ENCODE assay signal across 19 cellular contexts in genomic region chr2:173630425-173631122, GRCh38.
DNase-seq lines count a peak whose midpoint lies in the region; ATAC-seq, FAIRE-seq and TF ChIP-seq lines count a peak whose summit lies in the region.
"Had no signal": no experiment of that assay in that cellular context is flagged by ENCODE, and none has a peak within 500 bp of the region (broad histone marks: within the 10 kb centered on the region; RNA-seq: fewer than 3 reads in every experiment).

No MANE protein-coding gene starts in this region.

- H3K27me3 ChIP-seq in SK-N-SH (ENCODE audit: insufficient read depth) (no peaks in the 10 kb centered on the region), endodermal cell (ENCODE audit: control insufficient read depth, insufficient read depth, low read length, poor library complexity, severe bottlenecking) (no peaks in the 10 kb centered on the region), transverse colon (no peaks in the 10 kb centered on the region)
- H3K27me3 ChIP-seq: gastroesophageal sphincter, thyroid gland had no signal

- POLR2A ChIA-PET in SK-N-SH (lab: Yijun Ruan, JAX): no interaction called here

- H3K27ac ChIP-seq in SK-N-SH (ENCODE audit: low read depth in 2 of 2, low read length in 1 of 2): no peak overlapping the region
- H3K27ac ChIP-seq in endodermal cell (ENCODE audit: low read depth, low read length): peak overlapping the region; percentile 66
- H3K27ac ChIP-seq in transverse colon: peak overlapping the region; percentile 5 to 45 (median 20)
- H3K27ac ChIP-seq: C4-2B, thyroid gland had no signal

- H3K36me3 Mint-ChIP-seq in endodermal cell (ENCODE audit: low read depth) (no peaks in the 10 kb centered on the region), nephron progenitor cell (ENCODE audit: low read depth) (peaks cover 23% of the 10 kb centered on the region)
- H3K36me3 Mint-ChIP-seq: activated naive CD8-positive, alpha-beta T cell treated with anti-CD3 and anti-CD28 coated beads for 36 hours had no signal

- WGBS in SK-N-SH (ENCODE audit: low lambda C conversion rate): 85% methylated on average over 8 of the region's 8 CpGs
- WGBS in endodermal cell (ENCODE audit: insufficient coverage in 1 of 2, insufficient read length in 1 of 2), 2 experiments: 59 to 87% methylated on average over 5 to 6 of the region's 8 CpGs
- WGBS in transverse colon (ENCODE audit: low coverage in 1 of 2), 2 donors: 70 to 75% methylated on average over 7 to 8 of the region's 8 CpGs

- ATAC-seq in SK-N-SH treated with all-trans-retinoic acid at 6 μM for 48 hours (no peak), GM19467 (IDR thresholded peaks at IDR 0.05; ENCODE audit: unreplicated experiment) (no peak)
- ATAC-seq: activated T-cell treated with anti-CD3 and anti-CD28 coated beads, Interleukin-2, amount 50 U/mL, for 72 hours; gastroesophageal sphincter; naive thymus-derived CD8-positive, alpha-beta T cell had no signal

- no peaks in the 10 kb centered on the region for H3K9me3 Mint-ChIP-seq in endodermal cell
- peaks cover 23% of the 10 kb centered on the region for H3K9me3 Mint-ChIP-seq in nephron progenitor cell
- H3K9me3 Mint-ChIP-seq: activated naive CD8-positive, alpha-beta T cell treated with anti-CD3 and anti-CD28 coated beads for 36 hours; activated T-cell treated with anti-CD3 and anti-CD28 coated beads, Interleukin-2, amount 50 U/mL, for 72 hours had no signal

- H4K20me1 ChIP-seq in SK-N-SH (ENCODE audit: insufficient read depth): no peaks in the 10 kb centered on the region

- CTCF ChIA-PET in SK-N-SH (lab: Yijun Ruan, JAX): interaction anchor here (1.0 kb wide), 1 partner anchor 253 kb away, joined by 4 read pairs; no protein-coding TSS in a partner anchor

- H3K4me1 Mint-ChIP-seq in endodermal cell: peaks cover 4% of the 10 kb centered on the region
- H3K4me1 Mint-ChIP-seq in nephron progenitor cell: peaks cover 51% of the 10 kb centered on the region
- H3K4me1 Mint-ChIP-seq: activated naive CD8-positive, alpha-beta T cell treated with anti-CD3 and anti-CD28 coated beads for 36 hours; naive thymus-derived CD8-positive, alpha-beta T cell had no signal

- H3K27ac Mint-ChIP-seq in endodermal cell: no peak overlapping the region
- H3K27ac Mint-ChIP-seq in nephron progenitor cell: peak overlapping the region; percentile 98
- H3K27ac Mint-ChIP-seq: activated naive CD8-positive, alpha-beta T cell treated with anti-CD3 and anti-CD28 coated beads for 36 hours; activated T-cell treated with anti-CD3 and anti-CD28 coated beads, Interleukin-2, amount 50 U/mL, for 72 hours; naive thymus-derived CD8-positive, alpha-beta T cell had no signal

- TF ChIP-seq RAD21 in SK-N-SH (IDR thresholded peaks at IDR 0.05; ENCODE audit: low read length): no peak

- H2AFZ ChIP-seq in SK-N-SH (ENCODE audit: low read depth): peak overlapping the region; percentile 31; the same call in 1 of the 2 replicates

- H3K79me2 ChIP-seq in SK-N-SH (ENCODE audit: insufficient read depth): no peaks in the 10 kb centered on the region

- no peak overlapping the region for H3K4me3 Mint-ChIP-seq in endodermal cell
- peak overlapping the region; percentile 52 for H3K4me3 Mint-ChIP-seq in nephron progenitor cell
- H3K4me3 Mint-ChIP-seq: activated naive CD8-positive, alpha-beta T cell treated with anti-CD3 and anti-CD28 coated beads for 36 hours; activated T-cell treated with anti-CD3 and anti-CD28 coated beads, Interleukin-2, amount 50 U/mL, for 72 hours; naive thymus-derived CD8-positive, alpha-beta T cell had no signal

- H3K4me3 ChIP-seq in SK-N-SH (ENCODE audit: low read depth in 2 of 2, low read length in 1 of 2): no peak overlapping the region
- no peak overlapping the region for H3K4me3 ChIP-seq in endodermal cell (ENCODE audit: low read length)
- no peak overlapping the region for H3K4me3 ChIP-seq in transverse colon
- H3K4me3 ChIP-seq: gastroesophageal sphincter, thyroid gland had no signal

- H3K9ac ChIP-seq in SK-N-SH (no peak overlapping the region), endodermal cell (ENCODE audit: extremely low read depth, low read length, poor library complexity, severe bottlenecking) (no peak overlapping the region)

- in situ Hi-C loops in transverse colon (cut with MboI; ENCODE audit: low pct_ligation_motif_present in 1 of 4, low pct_unique_long_range_greater_than_20kb in 1 of 4, low sequenced_read_pairs in 3 of 4): no loop called here

- TF ChIP-seq EP300 in SK-N-SH (IDR thresholded peaks at IDR 0.05; ENCODE audit: borderline replicate concordance in 1 of 2, low read depth in 1 of 2, low read length in 1 of 2) (no peak), transverse colon (IDR thresholded peaks at IDR 0.05; ENCODE audit: low read depth) (no peak)

- H3K4me2 ChIP-seq in SK-N-SH: no peak overlapping the region

- no peak for FAIRE-seq in frontal cortex (lab: Jason Lieb, UNC)

- no peak for DNase-seq in SK-N-SH
- no peak for DNase-seq in endodermal cell
- no peak for DNase-seq in nephron progenitor cell
- no peak for DNase-seq in transverse colon
- DNase-seq in frontal cortex (ENCODE audit: low spot score in 2 of 2): no peak
- DNase-seq in NOMO-1 treated with DMSO at 0.1 percent for 48 hours (lab: John Stamatoyannopoulos, UW; ENCODE audit: unreplicated experiment): no peak
- DNase-seq: 8988T; activated CD4-positive, alpha-beta T cell treated with anti-CD3 and anti-CD28 coated beads, Interleukin-2, amount 50 U/mL, for 48 hours; activated naive CD8-positive, alpha-beta T cell treated with anti-CD3 and anti-CD28 coated beads for 36 hours; activated T-cell treated with anti-CD3 and anti-CD28 coated beads, Interleukin-2, amount 50 U/mL, for 72 hours; DMS153; naive thymus-derived CD8-positive, alpha-beta T cell; NCI-H526; stimulated activated CD4-positive, alpha-beta T cell treated with anti-CD3 and anti-CD28 coated beads, Interleukin-4, amount 100 ng/mL, for 1 hour; thyroid gland had no signal

- H3K4me1 ChIP-seq in SK-N-SH (ENCODE audit: control insufficient read depth in 1 of 2, insufficient read depth in 2 of 2, low read depth in 1 of 2, low read length in 1 of 2) (no peaks in the 10 kb centered on the region), endodermal cell (ENCODE audit: control insufficient read depth, insufficient read depth, low read length) (no peaks in the 10 kb centered on the region), transverse colon (no peaks in the 10 kb centered on the region)
- H3K4me1 ChIP-seq: gastroesophageal sphincter, thyroid gland had no signal

- intact Hi-C loops in transverse colon (cut with DNase I; ENCODE audit: low total_unique reads): no loop called here

- no peaks in the 10 kb centered on the region for H3K9me2 ChIP-seq in SK-N-SH

- no peaks in the 10 kb centered on the region; the same call in 1 of the 2 replicates for H3K9me3 ChIP-seq in SK-N-SH
- no peaks in the 10 kb centered on the region for H3K9me3 ChIP-seq in endodermal cell (ENCODE audit: control insufficient read depth, low read length)
- no peaks in the 10 kb centered on the region for H3K9me3 ChIP-seq in transverse colon
- H3K9me3 ChIP-seq: gastroesophageal sphincter, thyroid gland had no signal

- TF ChIP-seq POLR2A in transverse colon (IDR thresholded peaks at IDR 0.05): no peak

- H3F3A ChIP-seq in SK-N-SH (replicated peaks; ENCODE audit: insufficient read depth): no peaks in the 10 kb centered on the region

- TF ChIP-seq CTCF in SK-N-SH (IDR thresholded peaks at IDR 0.05): no peak
- no peak for TF ChIP-seq CTCF in endodermal cell (conservative IDR thresholded peaks at IDR 0.05)
- TF ChIP-seq CTCF in nephron progenitor cell (IDR thresholded peaks at IDR 0.05): no peak
- TF ChIP-seq CTCF in transverse colon (IDR thresholded peaks at IDR 0.05): no peak

- H3K27me3 Mint-ChIP-seq in endodermal cell (ENCODE audit: insufficient read depth) (no peaks in the 10 kb centered on the region), nephron progenitor cell (ENCODE audit: low read depth, poor library complexity) (peaks cover 2% of the 10 kb centered on the region)

- no peaks in the 10 kb centered on the region for H3K36me3 ChIP-seq in SK-N-SH (replicated peaks in 1 of 2; ENCODE audit: control insufficient read depth in 1 of 2, insufficient read depth in 2 of 2, low read length in 1 of 2)
- H3K36me3 ChIP-seq in endodermal cell (ENCODE audit: control insufficient read depth, insufficient read depth, low read length): no peaks in the 10 kb centered on the region
- no peaks in the 10 kb centered on the region for H3K36me3 ChIP-seq in transverse colon
- H3K36me3 ChIP-seq: gastroesophageal sphincter, thyroid gland had no signal

TF ChIP-seq in SK-N-SH, 30 proteins besides CTCF, POLR2A, EP300 and RAD21 (continues in another document):
- TF ChIP-seq FOSL2 (IDR thresholded peaks at IDR 0.05; ENCODE audit: borderline replicate concordance, low read depth) (no peak), FOXM1 (IDR thresholded peaks at IDR 0.05; ENCODE audit: low read depth) (no peak), MXI1 (IDR thresholded peaks at IDR 0.05; ENCODE audit: low read depth, low read length) (no peak)

TF ChIP-seq in SK-N-SH treated with all-trans-retinoic acid at 6 μM for 48 hours, 23 proteins besides CTCF, POLR2A, EP300 and RAD21 (continues in another document):
- no peak for TF ChIP-seq CSRNP3 (CRISPR knock-in tag; IDR thresholded peaks at IDR 0.05)
- no peak for TF ChIP-seq ZNF8 (CRISPR knock-in tag; IDR thresholded peaks at IDR 0.05)

Comparison
In these comparisons a context has a peak if more than half of its experiments do, and no peak if none do; other contexts are left out.
1. H3K27ac ChIP-seq: peak in endodermal cell (single experiment) and transverse colon (4 of 4); none in SK-N-SH (0 of 2).